ENCODE assay signal across 7 cellular contexts in the genomic region with DNA sequence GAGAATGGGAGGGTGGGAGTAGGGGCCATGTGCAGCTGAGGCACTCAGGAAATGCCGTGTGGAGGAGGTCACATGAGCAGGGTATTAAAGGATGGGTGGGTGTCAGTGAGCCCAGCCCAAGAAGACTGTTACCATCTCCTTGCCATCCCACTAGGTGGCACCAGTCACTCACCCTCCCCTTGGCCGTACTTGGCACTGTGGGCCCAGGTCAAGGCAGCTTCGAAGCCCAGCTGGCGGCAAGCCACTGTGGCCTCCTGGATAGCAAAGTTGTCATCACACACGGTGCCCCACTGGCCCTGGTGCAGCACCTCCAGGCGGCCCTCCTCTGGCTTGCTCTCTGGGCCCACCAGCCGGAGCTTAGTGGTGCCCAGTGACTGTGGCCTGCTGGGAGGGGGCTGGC. TPM values are rescaled to one million over a fixed set of nuclear protein-coding genes. Genes with fewer than 3 reads are reported as not detected.
DNase-seq lines count a peak whose midpoint lies in the region; ATAC-seq, FAIRE-seq and TF ChIP-seq lines count a peak whose summit lies in the region.

No MANE protein-coding gene starts in this region.

- DNase-seq in G401 (ENCODE audit: low spot score): peak; percentile 30
- peak; percentile 59 to 88 (median 85) for DNase-seq in adrenal gland
- DNase-seq in kidney: peak; percentile 82
- no peak for DNase-seq in cerebellar nuclear complex (lab: John Stamatoyannopoulos, UW)
- no peak for DNase-seq in mesenteric fat pad (ENCODE audit: low spot score)

- H3K9ac ChIP-seq in Loucy (ENCODE audit: low read depth, low read length, poor library complexity, severe bottlenecking): no peak overlapping the region
- no peak overlapping the region for H3K9ac ChIP-seq in kidney (ENCODE audit: low read length in 2 of 2)

- WGBS in adrenal gland, 4 donors: 50 to 93% (median 55%) methylated on average over 2 to 7 of the region's 7 CpGs

- H3K27ac ChIP-seq in adrenal gland (no peak overlapping the region), kidney (ENCODE audit: low read depth in 2 of 2, low read length in 2 of 2) (no peak overlapping the region)

- no peak for TF ChIP-seq POLR2A in adrenal gland (IDR thresholded peaks at IDR 0.05)

- ATAC-seq in GM21360 (IDR thresholded peaks at IDR 0.05; ENCODE audit: unreplicated experiment): no peak

- TF ChIP-seq CTCF in Loucy (conservative IDR thresholded peaks at IDR 0.05; ENCODE audit: low read length): peak; percentile 70
- TF ChIP-seq CTCF in adrenal gland (IDR thresholded peaks at IDR 0.05): peak; percentile 42 to 70 (median 56)
- TF ChIP-seq CTCF in kidney (IDR thresholded peaks at IDR 0.05; ENCODE audit: borderline replicate concordance, extremely low read depth, insufficient read depth): peak; percentile 39

- no peak for FAIRE-seq in kidney (lab: Jason Lieb, UNC)

- H3K36me3 ChIP-seq in Loucy (ENCODE audit: insufficient read depth, low read length): no peaks in the 10 kb centered on the region
- H3K36me3 ChIP-seq in adrenal gland (replicated peaks in 1 of 2): no peaks in the 10 kb centered on the region
- H3K36me3 ChIP-seq in kidney (ENCODE audit: control insufficient read depth in 1 of 2, insufficient read depth in 2 of 2, low read length in 2 of 2): peaks cover 0 to 3% of the 10 kb centered on the region in 2 donors

- H3K27me3 ChIP-seq in Loucy (ENCODE audit: insufficient read depth, low read length, poor library complexity, severe bottlenecking) (no peaks in the 10 kb centered on the region), adrenal gland (no peaks in the 10 kb centered on the region)

- H4K20me1 ChIP-seq in Loucy (ENCODE audit: insufficient read depth, low read length, poor library complexity, severe bottlenecking): no peaks in the 10 kb centered on the region

- H3K9me2 ChIP-seq in Loucy (replicated peaks; ENCODE audit: low read depth, low read length): no peaks in the 10 kb centered on the region

- in situ Hi-C loops in G401 (cut with HindIII; ENCODE audit: low sequenced_read_pairs): no loop called here

- H3K4me2 ChIP-seq in Loucy (ENCODE audit: low read depth, low read length, poor library complexity, severe bottlenecking): no peak overlapping the region

- H3K9me3 ChIP-seq in Loucy (ENCODE audit: insufficient read depth, low read depth, low read length) (no peaks in the 10 kb centered on the region), adrenal gland (replicated peaks in 1 of 3) (no peaks in the 10 kb centered on the region), kidney (ENCODE audit: control insufficient read depth in 1 of 2, low read length in 2 of 2) (no peaks in the 10 kb centered on the region)

- H3F3A ChIP-seq in Loucy (ENCODE audit: low read depth): no peaks in the 10 kb centered on the region

- H3K4me1 ChIP-seq in Loucy (ENCODE audit: insufficient read depth, low read length, poor library complexity, severe bottlenecking) (peaks cover 11% of the 10 kb centered on the region), adrenal gland (replicated peaks in 1 of 2) (peaks cover 0 to under 1% of the 10 kb centered on the region in 2 donors), kidney (ENCODE audit: control insufficient read depth in 1 of 2, insufficient read depth in 1 of 2, low read depth in 1 of 2, low read length in 2 of 2) (peaks cover 0 to 3% of the 10 kb centered on the region in 2 donors)

- H3K79me2 ChIP-seq in Loucy (ENCODE audit: insufficient read depth, low read length): no peaks in the 10 kb centered on the region

- intact Hi-C loops in adrenal gland (cut with DNase I): no loop called here
- intact Hi-C loops in kidney (cut with DNase I): no loop called here

- H2AFZ ChIP-seq in Loucy (ENCODE audit: low read length): no peak overlapping the region

- no peak overlapping the region for H3K4me3 ChIP-seq in Loucy (ENCODE audit: low read length, poor library complexity, severe bottlenecking)
- no peak overlapping the region for H3K4me3 ChIP-seq in adrenal gland
- no peak overlapping the region for H3K4me3 ChIP-seq in kidney (ENCODE audit: low read length in 2 of 2)

RNA-seq across cellular contexts. Expression of a gene that starts 5.4 kb away (rescaled TPM):
- not detected in 2 replicates for total RNA-seq in G401 (2014; rRNA removed; shearing (Covaris generic))
- total RNA-seq in adrenal gland (10 to 100 TPM in 1 of 8 donors, 1 to 10 TPM in 7; 2.3 to 14.4 (median 5.1) TPM), kidney (15.1 TPM), mesenteric fat pad (39.6 TPM)
- polyA plus RNA-seq in adrenal gland (1 to 10 TPM; 1.4 to 7.8 (median 2.3) TPM), kidney (ENCODE audit: insufficient read depth, low read depth, low replicate concordance) (3.4 TPM)

Comparison
In these comparisons a context has a peak if more than half of its experiments do, and no peak if none do; other contexts are left out.
1. DNase-seq: peak in G401 (single experiment), adrenal gland (7 of 7) and kidney (single experiment); none in cerebellar nuclear complex (0 of 2) and mesenteric fat pad (single experiment).
2. Peak in every context shown above with its lines, with median percentiles within 50 percentile points of each other: CTCF ChIP-seq.